8 cellular contexts compared by ENCODE assay signal in the genomic region with DNA sequence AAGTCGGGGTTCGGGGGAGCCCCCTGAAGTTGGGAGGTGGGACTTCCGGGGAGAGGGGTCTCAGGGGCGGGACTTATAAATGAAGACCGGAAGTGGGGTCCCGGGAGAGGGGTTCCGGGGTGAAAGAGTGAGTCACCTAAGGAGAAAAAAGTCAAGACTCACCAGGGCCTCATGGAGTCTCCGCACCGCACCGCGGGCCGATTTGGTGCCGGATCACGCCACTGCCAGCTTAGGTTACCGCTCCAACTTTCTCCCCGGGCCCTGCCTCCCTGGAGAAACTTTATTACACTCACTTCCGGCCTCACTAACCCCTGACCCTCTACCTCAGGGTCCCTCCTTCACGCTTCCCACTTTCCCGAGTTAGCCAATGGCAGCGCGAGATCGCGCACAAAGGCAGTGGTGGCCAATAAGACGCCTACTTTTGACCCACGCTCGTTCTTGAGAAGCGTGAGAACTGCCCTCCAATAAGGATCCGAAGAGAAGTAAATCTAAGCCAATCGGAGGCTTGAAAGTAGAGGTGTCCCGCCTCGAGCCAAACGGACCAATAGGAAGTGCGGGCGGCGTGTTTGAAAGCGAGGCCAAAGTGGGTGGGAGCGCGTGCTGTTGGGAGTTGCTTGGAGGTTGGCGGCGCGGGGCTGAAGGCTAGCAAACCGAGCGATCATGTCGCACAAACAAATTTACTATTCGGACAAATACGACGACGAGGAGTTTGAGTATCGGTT. TPM values are rescaled to one million over a fixed set of nuclear protein-coding genes. Genes with fewer than 3 reads are reported as not detected.
DNase-seq lines count a peak whose midpoint lies in the region; ATAC-seq and TF ChIP-seq lines count a peak whose summit lies in the region.

TSS of gene CKS1B (plus strand) at position 596 of the 722 bp plus-strand sequence. CDS start at position 661, 65 bp downstream.

- no peaks in the 10 kb centered on the region for H3K36me3 ChIP-seq in ovary
- H3K36me3 ChIP-seq in thyroid gland, result no peaks in the 10 kb centered on the region

- H3K27ac ChIP-seq in ovary, result peak within 1 kb of the TSS; percentile 92 to 98
- peak within 1 kb of the TSS; percentile 95 to 99 (median 98) for H3K27ac ChIP-seq in thyroid gland

- no peak for TF ChIP-seq CTCF in GM12864 (IDR thresholded peaks at IDR 0.05; ENCODE audit: low read depth, low read length, missing control alignments)
- TF ChIP-seq CTCF in ovary (IDR thresholded peaks at IDR 0.05), result peak in 1 of 3 donors; percentile 31
- no peak for TF ChIP-seq CTCF in thyroid gland (IDR thresholded peaks at IDR 0.05)

- intact Hi-C loops in Right ventricle myocardium inferior (cut with DNase I) (loop anchor here (2.0 to 5.0 kb wide), 2 partner anchors 27 to 43 kb away; no protein-coding TSS in a partner anchor), ovary (cut with DNase I) (loop anchor here in 1 of 4 donors (2.0 to 5.0 kb wide), 2 partner anchors 27 to 78 kb away; partner anchors contain the start of gene ADAM15), thyroid gland (cut with DNase I) (loop anchor here (5.0 kb wide), 1 partner anchor 78 kb away; the partner anchor contains the start of gene ADAM15)

- H3K9me3 ChIP-seq in ovary (no peaks in the 10 kb centered on the region), thyroid gland (no peaks in the 10 kb centered on the region)

- TF ChIP-seq POLR2A in ovary (IDR thresholded peaks at IDR 0.05) (peak; percentile 91), thyroid gland (IDR thresholded peaks at IDR 0.05) (peak in 1 of 2 donors; percentile 55)

- TF ChIP-seq EP300 in ovary (IDR thresholded peaks at IDR 0.05), result no peak

- H3K4me3 ChIP-seq in GM12864 (ENCODE audit: low read depth, low read length) (peak within 1 kb of the TSS; percentile 85), ovary (peak within 1 kb of the TSS; percentile 77), thyroid gland (replicated peaks in 1 of 3) (peak within 1 kb of the TSS; percentile 16 to 73 (median 51))

- WGBS in ovary, 3 donors, result 0 to 1% (median 0%) methylated on average over 49 of the region's 49 CpGs
- WGBS in thyroid gland, 2 donors, result 1% methylated on average over 41 to 49 of the region's 49 CpGs

- H3K27me3 ChIP-seq in ovary (no peaks in the 10 kb centered on the region), thyroid gland (no peaks in the 10 kb centered on the region)

- peaks cover 11% of the 10 kb centered on the region for H3K4me1 ChIP-seq in ovary (ENCODE audit: insufficient read depth)
- H3K4me1 ChIP-seq in thyroid gland, result peaks cover 37 to 51% of the 10 kb centered on the region in 2 donors

- peak; percentile 78 for ATAC-seq in HG02642 (IDR thresholded peaks at IDR 0.05; ENCODE audit: poor library complexity, unreplicated experiment)
- ATAC-seq in Right ventricle myocardium inferior, result peak; percentile 89

- DNase-seq in GM12864 (ENCODE audit: low read depth) (peak; percentile 99), NCI-H1105 (lab: John Stamatoyannopoulos, UW) (peak; percentile 100), SKM-1 (lab: John Stamatoyannopoulos, UW; ENCODE audit: unreplicated experiment) (peak; percentile 100), Right ventricle myocardium inferior (ENCODE audit: missing footprints) (peak; percentile 98), ovary (peak; percentile 97 to 98 (median 98)), thyroid gland (peak; percentile 97 to 98)
- peak; percentile 86 for DNase-seq in activated naive CD8-positive, alpha-beta T cell treated with anti-CD3 and anti-CD28 coated beads, Interleukin-2, amount 50 U/mL, for 16 hours (ENCODE audit: low read depth, low spot score)

RNA-seq across cellular contexts. Expression of gene CKS1B, which starts in this region (rescaled TPM):
- total RNA-seq in Right ventricle myocardium inferior, result 22.2 TPM
- total RNA-seq in ovary, result 10 to 100 TPM; 12.2 to 29.9 (median 24.8) TPM
- 10 to 100 TPM; 41.7 to 55.8 TPM for polyA plus RNA-seq in ovary
- 10 to 100 TPM; 14.3 to 29.5 (median 22.6) TPM for total RNA-seq in thyroid gland

Comparison
In these comparisons a context has a peak if more than half of its experiments do, and no peak if none do; other contexts are left out.
1. Peak in every context shown above with its lines: DNase-seq, ATAC-seq, H3K4me3 ChIP-seq and H3K27ac ChIP-seq.